Comparison of ENCODE assay signal across 8 cellular contexts in the genomic region with DNA sequence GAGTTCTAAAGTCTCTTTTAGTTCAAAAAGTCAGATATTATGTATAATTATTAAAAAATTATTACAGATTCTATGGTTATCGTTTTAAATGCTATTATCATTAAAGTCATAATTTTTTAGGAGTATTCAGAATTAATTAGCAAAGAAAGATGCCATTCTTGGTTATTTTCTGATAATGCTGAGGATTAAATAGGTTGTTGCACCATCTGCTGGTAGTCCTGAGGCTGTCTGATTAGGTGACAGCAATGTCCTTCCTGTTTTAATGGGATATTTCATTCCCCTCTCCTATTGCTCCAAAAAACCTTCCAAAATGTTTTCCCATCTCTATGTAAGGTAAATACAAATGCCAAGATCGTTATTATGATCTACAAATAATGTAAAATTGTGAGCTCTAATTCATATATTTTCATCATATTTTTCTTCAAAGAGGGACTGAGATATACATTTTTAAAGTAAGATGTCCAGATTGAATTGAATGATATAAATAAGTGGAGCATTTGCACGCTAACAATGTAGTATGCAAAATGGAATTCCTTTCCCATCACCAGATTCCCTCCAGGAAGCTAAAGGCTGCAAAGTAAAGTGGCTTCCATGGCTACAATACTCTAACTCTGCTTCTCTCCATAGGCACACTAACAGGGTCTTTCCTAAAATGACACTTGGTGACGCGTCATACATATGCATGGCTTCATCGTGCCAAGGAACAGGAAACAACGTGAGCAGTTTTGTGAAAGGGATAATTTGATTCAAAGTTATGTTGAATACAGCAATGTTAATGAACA. TPM values are rescaled to one million over a fixed set of nuclear protein-coding genes. Genes with fewer than 3 reads are reported as not detected.
A peak's percentile ranks its signal among the peaks of the same experiment; 100 is the strongest.
DNase-seq lines count a peak whose midpoint lies in the region; ATAC-seq, FAIRE-seq and TF ChIP-seq lines count a peak whose summit lies in the region.

No MANE protein-coding gene starts in this region.

- ATAC-seq in HG03442 (IDR thresholded peaks at IDR 0.05; ENCODE audit: unreplicated experiment) (no peak), GM19351 (IDR thresholded peaks at IDR 0.05; ENCODE audit: unreplicated experiment) (no peak)

- peak overlapping the region; percentile 55 for H2AFZ ChIP-seq in endothelial cell of umbilical vein (ENCODE audit: low read depth, low read length)

- no peaks in the 10 kb centered on the region for H3K27me3 Mint-ChIP-seq in nephron (ENCODE audit: low read depth)

- H3K27ac ChIP-seq in endothelial cell of umbilical vein (ENCODE audit: insufficient read depth, low read depth, low read length) = peak overlapping the region; percentile 96

- H3K9me3 ChIP-seq in endothelial cell of umbilical vein (replicated peaks; ENCODE audit: control insufficient read depth, insufficient read depth, low read length) = no peaks in the 10 kb centered on the region

- H3K4me1 Mint-ChIP-seq in nephron = peaks cover 38% of the 10 kb centered on the region

- peak overlapping the region in 2 of 3 experiments; percentile 31 to 35 for H3K27ac Mint-ChIP-seq in nephron

- H3K36me3 Mint-ChIP-seq in nephron (ENCODE audit: low read depth) = no peaks in the 10 kb centered on the region

- H3K4me3 Mint-ChIP-seq in nephron = no peak overlapping the region

- POLR2A ChIA-PET in endothelial cell of umbilical vein (lab: Charles Lee) = interaction anchor here (1.0 kb wide), 1 partner anchor 992 kb away, joined by 4 read pairs; no protein-coding TSS in a partner anchor

- no TSS peak for BruUV-seq in endothelial cell of umbilical vein (replicated peaks; lab: Mats Ljungman, UMichigan)

- DNase-seq in NCI-H345 treated with DMSO at 0.1 percent for 48 hours (lab: John Stamatoyannopoulos, UW; ENCODE audit: unreplicated experiment) (peak; percentile 5), NCI-H345 (lab: John Stamatoyannopoulos, UW) (no peak), NCI-H748 treated with DMSO at 0.1 percent for 48 hours (lab: John Stamatoyannopoulos, UW) (peak; percentile 11), endothelial cell of umbilical vein (ENCODE audit: low read depth, low spot score) (peak; percentile 74)
- no peak for DNase-seq in activated CD4-positive, CD25-positive, alpha-beta regulatory T cell treated with anti-CD3 and anti-CD28 coated beads, Interleukin-2, amount 50 U/mL, for 72 hours

- H3K9ac ChIP-seq in endothelial cell of umbilical vein (replicated peaks; ENCODE audit: extremely low read depth, insufficient read depth, low read length) = peak overlapping the region; percentile 72

- H3K79me2 ChIP-seq in endothelial cell of umbilical vein (ENCODE audit: control insufficient read depth, insufficient read depth, low read length) = no peaks in the 10 kb centered on the region

- dilution Hi-C loops in endothelial cell of umbilical vein (cut with MboI; ENCODE audit: extremely low pct_ligation_motif_present, low sequenced_read_pairs) = no loop called here

- H3K9me3 Mint-ChIP-seq in nephron = no peaks in the 10 kb centered on the region

- H3K27me3 ChIP-seq in endothelial cell of umbilical vein (ENCODE audit: control insufficient read depth in 2 of 2, insufficient read depth in 2 of 2, low read length in 2 of 2) = no peaks in the 10 kb centered on the region

- peak overlapping the region; percentile 3 for H3K4me2 ChIP-seq in endothelial cell of umbilical vein (ENCODE audit: insufficient read depth, low read length)

- intact Hi-C loops in endothelial cell of umbilical vein (cut with micrococcal nuclease) = loop anchor here (1.0 to 5.0 kb wide), 7 partner anchors 226 to 1526 kb away; no protein-coding TSS in a partner anchor

- TF ChIP-seq CTCF in endothelial cell of umbilical vein (IDR thresholded peaks at IDR 0.05; ENCODE audit: extremely low read depth in 1 of 2, insufficient read depth in 1 of 2, low read depth in 1 of 2, low read length in 2 of 2) = peak; percentile 49 to 50
- TF ChIP-seq CTCF in nephron (IDR thresholded peaks at IDR 0.05; ENCODE audit: unreplicated experiment in 3 of 3) = peak; percentile 70 to 91 (median 85)

- H3K36me3 ChIP-seq in endothelial cell of umbilical vein (ENCODE audit: control insufficient read depth in 2 of 2, extremely low read depth in 1 of 2, insufficient read depth in 2 of 2, low read length in 2 of 2) = no peaks in the 10 kb centered on the region

- CTCF ChIA-PET in endothelial cell of umbilical vein (lab: Charles Lee) = interaction anchor here (0.6 to 3.5 kb wide), 22 partner anchors 13 to 1574 kb away, joined by 3 to 46 read pairs (median 3); no protein-coding TSS in a partner anchor

- no peaks in the 10 kb centered on the region for H4K20me1 ChIP-seq in endothelial cell of umbilical vein (replicated peaks; ENCODE audit: control insufficient read depth, extremely low read depth, insufficient read depth, low read length)

- FAIRE-seq in endothelial cell of umbilical vein (lab: Jason Lieb, UNC) = no peak

- H3K4me1 ChIP-seq in endothelial cell of umbilical vein (ENCODE audit: control insufficient read depth, extremely low read depth, insufficient read depth, low read length) = peaks cover 83% of the 10 kb centered on the region

- TF ChIP-seq POLR2A in endothelial cell of umbilical vein (IDR thresholded peaks at IDR 0.05; ENCODE audit: low read depth, low read length) = no peak

- no peak overlapping the region for H3K4me3 ChIP-seq in endothelial cell of umbilical vein (replicated peaks in 1 of 3; ENCODE audit: insufficient read depth in 1 of 3, low read depth in 1 of 3, low read length in 3 of 3)

- no peaks in the 10 kb centered on the region for H3K9me1 ChIP-seq in endothelial cell of umbilical vein (replicated peaks; ENCODE audit: control insufficient read depth, extremely low read depth, insufficient read depth, low read length)

TF ChIP-seq in endothelial cell of umbilical vein, 7 proteins besides CTCF, POLR2A, EP300 and RAD21:
- TF ChIP-seq EZH2 (IDR thresholded peaks at IDR 0.05; ENCODE audit: borderline replicate concordance, low read depth, low read length, severe bottlenecking) (no peak), JUN (IDR thresholded peaks at IDR 0.05; ENCODE audit: borderline replicate concordance, insufficient read depth, insufficient read length, low read depth) (no peak), FOS (IDR thresholded peaks at IDR 0.05; ENCODE audit: borderline replicate concordance, insufficient read depth, low read length) (no peak), MYC (IDR thresholded peaks at IDR 0.05; ENCODE audit: low read depth, low read length) (no peak), GATA2 (IDR thresholded peaks at IDR 0.05; ENCODE audit: insufficient read depth, insufficient read length, low read depth, low read length) (no peak), POLR2AphosphoS5 (IDR thresholded peaks at IDR 0.05; ENCODE audit: insufficient read depth, low read depth, low read length) (no peak), MAX (IDR thresholded peaks at IDR 0.05; ENCODE audit: insufficient read depth, insufficient read length) (no peak)
TF ChIP-seq in endothelial cell of umbilical vein: peak in this region for 0.

RNA-seq across cellular contexts. Expression of gene AKR1E2, which starts 58.8 kb away (rescaled TPM):
- total RNA-seq in endothelial cell of umbilical vein = 5.8 and 8.2 TPM in 2 replicates
- polyA plus RNA-seq in endothelial cell of umbilical vein = 4.0 and 4.9 TPM in 2 replicates
- 4.1 and 6.8 TPM in 2 replicates for polyA plus RNA-seq in endothelial cell of umbilical vein (2011; cell fraction: cytosol; rRNA removed)
- 11.0 and 15.6 TPM in 2 replicates for polyA plus RNA-seq in endothelial cell of umbilical vein (2011; cell fraction: nucleus; rRNA removed)
- 5.0 and 7.2 TPM in 2 replicates for polyA plus RNA-seq in endothelial cell of umbilical vein (2012)
- 17.1 and 21.8 TPM in 2 replicates for polyA minus RNA-seq in endothelial cell of umbilical vein
- polyA minus RNA-seq in endothelial cell of umbilical vein (2011; cell fraction: cytosol; rRNA and poly(A)+ RNA removed) = not detected
- 12.1 and 14.2 TPM in 2 replicates for polyA minus RNA-seq in endothelial cell of umbilical vein (2011; cell fraction: nucleus; rRNA and poly(A)+ RNA removed)

Comparison
In these comparisons a context has a peak if more than half of its experiments do, and no peak if none do; other contexts are left out.
1. DNase-seq: peak in NCI-H345 treated with DMSO at 0.1 percent for 48 hours (single experiment), NCI-H748 treated with DMSO at 0.1 percent for 48 hours (single experiment) and endothelial cell of umbilical vein (single experiment); none in NCI-H345 (single experiment) and activated CD4-positive, CD25-positive, alpha-beta regulatory T cell treated with anti-CD3 and anti-CD28 coated beads, Interleukin-2, amount 50 U/mL, for 72 hours (single experiment).